In the genomic region with DNA sequence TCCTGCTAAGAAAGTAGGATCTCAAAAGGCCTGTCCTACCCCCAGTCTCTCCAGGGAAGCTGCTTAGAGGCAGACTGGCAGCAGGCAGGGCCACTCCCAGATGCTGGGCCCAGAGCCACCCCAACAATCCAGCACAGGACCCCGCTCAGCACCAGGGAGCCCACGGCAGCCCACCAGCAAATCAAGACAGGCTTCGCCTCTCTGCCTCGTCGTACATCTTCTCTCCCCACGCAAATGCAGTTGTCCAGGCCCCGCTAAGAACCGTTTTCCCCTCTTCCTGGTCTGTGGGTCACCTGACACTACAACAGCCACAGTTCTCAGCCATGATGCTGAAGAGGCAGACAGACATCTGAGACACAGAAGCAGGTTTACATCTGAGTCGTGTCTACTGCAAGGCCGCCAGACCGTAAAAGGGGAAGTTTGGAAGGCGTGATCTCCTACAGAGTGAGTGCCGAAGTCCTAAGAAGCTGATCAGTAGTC, we compare ENCODE assay signal across 22 cellular contexts. TPM values are rescaled to one million over a fixed set of nuclear protein-coding genes. Genes with fewer than 3 reads are reported as not detected.
DNase-seq lines count a peak whose midpoint lies in the region; ATAC-seq, FAIRE-seq and TF ChIP-seq lines count a peak whose summit lies in the region.
"Had no signal": no experiment of that assay in that cellular context is flagged by ENCODE, and none has a peak within 500 bp of the region (broad histone marks: within the 10 kb centered on the region; RNA-seq: fewer than 3 reads in every experiment).

No MANE protein-coding gene starts in this region.

- H3K27me3 ChIP-seq in GM12878 (replicated peaks in 1 of 2; ENCODE audit: control insufficient read depth in 2 of 2, insufficient read depth in 2 of 2, low read length in 1 of 2) = no peaks in the 10 kb centered on the region
- no peaks in the 10 kb centered on the region for H3K27me3 ChIP-seq in suprapubic skin
- H3K27me3 ChIP-seq: heart right ventricle had no signal

- no TSS peak for BruUV-seq in GM12878 (replicated peaks; lab: Mats Ljungman, UMichigan)

- no peaks in the 10 kb centered on the region for H3K79me2 ChIP-seq in GM12878 (ENCODE audit: control insufficient read depth, insufficient read depth, low read length)

- H3K27ac ChIP-seq in GM12878 (ENCODE audit: control insufficient read depth, insufficient read depth) = no peak overlapping the region
- no peak overlapping the region for H3K27ac ChIP-seq in suprapubic skin
- H3K27ac ChIP-seq: heart right ventricle, prostate gland had no signal

- no peaks in the 10 kb centered on the region for H3K9me3 ChIP-seq in GM12878 (replicated peaks; ENCODE audit: control insufficient read depth, insufficient read depth, low read length)
- no peaks in the 10 kb centered on the region for H3K9me3 ChIP-seq in suprapubic skin
- H3K9me3 ChIP-seq: heart right ventricle, prostate gland had no signal

- no peak overlapping the region for H3K27ac Mint-ChIP-seq in activated T-cell treated with anti-CD3 and anti-CD28 coated beads, Interleukin-2, amount 50 U/mL, for 72 hours
- H3K27ac Mint-ChIP-seq: activated CD4-positive, alpha-beta memory T cell treated with anti-CD3 and anti-CD28 coated beads, Interleukin-2, amount 10 ng/mL, durations not matched to agents 7 days and 5 days; activated T-helper 1 cell treated with anti-CD3 and anti-CD28 coated beads, Interleukin-12 subunit alpha, Interleukin-12 subunit beta, Interleukin-2, Interleukin-4 antibody, amounts not matched to agents 30 ng/mL and 10 ng/mL and 1 ng/mL, durations not matched to agents 14 hours and 24 hours and 36 hours; CD4-positive, alpha-beta T cell; GM23338; natural killer cell; stimulated activated naive CD8-positive, alpha-beta T cell treated with anti-CD3 and anti-CD28 coated beads, Interleukin-15, Interleukin-2, amounts not matched to agents 100 ng/mL and 50 ng/mL, for 24 hours; T-cell; type B pancreatic cell had no signal

- RAD21 ChIA-PET in GM12878 (lab: Charles Lee; ENCODE audit: unreplicated experiment) = no interaction called here

- H3K4me2 ChIP-seq in GM12878 (ENCODE audit: control insufficient read depth, insufficient read depth) = 0 out of 2 replicates have a peak overlapping the region, but pooled peaks have one; percentile 17
- H3K4me2 ChIP-seq: GM23338 had no signal

- TF ChIP-seq EP300 in GM12878 (IDR thresholded peaks at IDR 0.05; ENCODE audit: borderline replicate concordance in 1 of 2, control insufficient read depth in 1 of 2, low read depth in 2 of 2, low read length in 2 of 2) (no peak), suprapubic skin (IDR thresholded peaks at IDR 0.05) (no peak)

- H3K4me1 Mint-ChIP-seq in activated T-cell treated with anti-CD3 and anti-CD28 coated beads, Interleukin-2, amount 50 U/mL, for 72 hours (ENCODE audit: low read depth) = no peaks in the 10 kb centered on the region
- H3K4me1 Mint-ChIP-seq: activated CD4-positive, alpha-beta memory T cell treated with anti-CD3 and anti-CD28 coated beads, Interleukin-2, amount 10 ng/mL, durations not matched to agents 7 days and 5 days; GM23338; natural killer cell; T-cell had no signal

- no peak for TF ChIP-seq RAD21 in GM12878 (IDR thresholded peaks at IDR 0.05; ENCODE audit: insufficient read depth, low read depth, low read length)

- no peaks in the 10 kb centered on the region for H3K9me3 Mint-ChIP-seq in activated T-cell treated with anti-CD3 and anti-CD28 coated beads, Interleukin-2, amount 50 U/mL, for 72 hours
- H3K9me3 Mint-ChIP-seq: activated CD4-positive, alpha-beta memory T cell treated with anti-CD3 and anti-CD28 coated beads, Interleukin-2, amount 10 ng/mL, durations not matched to agents 7 days and 5 days; activated T-helper 1 cell treated with anti-CD3 and anti-CD28 coated beads, Interleukin-12 subunit alpha, Interleukin-12 subunit beta, Interleukin-2, Interleukin-4 antibody, amounts not matched to agents 30 ng/mL and 10 ng/mL and 1 ng/mL, durations not matched to agents 14 hours and 24 hours and 36 hours; CD4-positive, alpha-beta T cell; GM23338; natural killer cell; stimulated activated naive CD8-positive, alpha-beta T cell treated with anti-CD3 and anti-CD28 coated beads, Interleukin-15, Interleukin-2, amounts not matched to agents 100 ng/mL and 50 ng/mL, for 24 hours; T-cell; type B pancreatic cell had no signal

- no peak overlapping the region for H3K9ac ChIP-seq in GM12878 (ENCODE audit: control insufficient read depth, insufficient read depth, low read length)

- 7% methylated on average over 13 of the region's 13 CpGs for WGBS in GM12878 (ENCODE audit: insufficient coverage, insufficient replicate concordance, low lambda C conversion rate, missing lambda C conversion rate)
- 88% methylated on average over 13 of the region's 13 CpGs for WGBS in suprapubic skin

- POLR2A ChIA-PET in GM12878 (lab: Charles Lee) = no interaction called here

- H3K36me3 ChIP-seq in GM12878 (ENCODE audit: control insufficient read depth in 2 of 2, insufficient read depth in 2 of 2, low read length in 1 of 2) (no peaks in the 10 kb centered on the region), suprapubic skin (no peaks in the 10 kb centered on the region)
- H3K36me3 ChIP-seq: prostate gland had no signal

- H3K4me1 ChIP-seq in GM12878 (ENCODE audit: control insufficient read depth, insufficient read depth, low read length) (peaks cover 3% of the 10 kb centered on the region; the same call in 1 of the 2 replicates), suprapubic skin (no peaks in the 10 kb centered on the region)
- H3K4me1 ChIP-seq: heart right ventricle, prostate gland had no signal

- TF ChIP-seq POLR2A in GM12878 (IDR thresholded peaks at IDR 0.05; ENCODE audit: low read depth, low read length) (no peak), suprapubic skin (IDR thresholded peaks at IDR 0.05) (no peak)

- ATAC-seq in HG02973 (IDR thresholded peaks at IDR 0.05; ENCODE audit: unreplicated experiment) (peak; percentile 53), GM12878 (peak; percentile 90), HG02798 (IDR thresholded peaks at IDR 0.05; ENCODE audit: poor library complexity, unreplicated experiment) (no peak)
- no peak for ATAC-seq in activated T-cell treated with anti-CD3 and anti-CD28 coated beads, Interleukin-2, amount 50 U/mL, for 72 hours (replicated peaks in 1 of 2)
- ATAC-seq: GM23338, natural killer cell, T-cell had no signal

- SMC1A ChIA-PET in GM12878 (lab: Charles Lee; ENCODE audit: uncharacterized antibody, unreplicated experiment) = interaction anchor here (0.6 kb wide), 1 partner anchor 22 kb away, joined by 3 read pairs; no protein-coding TSS in a partner anchor

- in situ Hi-C loops in GM12878 (cut with MboI) = no loop called here

- peaks cover 7 to 11% of the 10 kb centered on the region in 2 donors for H3K36me3 Mint-ChIP-seq in activated T-cell treated with anti-CD3 and anti-CD28 coated beads, Interleukin-2, amount 50 U/mL, for 72 hours (ENCODE audit: insufficient read depth in 2 of 2)
- H3K36me3 Mint-ChIP-seq: natural killer cell, type B pancreatic cell had no signal

- H4K20me1 ChIP-seq in GM12878 (ENCODE audit: control insufficient read depth, insufficient read depth) = no peaks in the 10 kb centered on the region

- intact Hi-C loops in GM12878 (cut with micrococcal nuclease; ENCODE audit: unreplicated experiment) = no loop called here

- peak; percentile 55 for DNase-seq in activated effector memory CD4-positive, alpha-beta T cell treated with anti-CD3 and anti-CD28 coated beads, Interleukin-2, amount 50 U/mL, for 16 hours
- DNase-seq in activated effector memory CD4-positive, alpha-beta T cell treated with Interleukin-2 at 50 U/mL for 16 hours = no peak
- no peak for DNase-seq in GM12878 (ENCODE audit: low read depth, low spot score)
- DNase-seq in suprapubic skin (ENCODE audit: low spot score in 2 of 2) = peak; percentile 17 to 68
- no peak for DNase-seq in GF-D8 (lab: John Stamatoyannopoulos, UW)
- no peak for DNase-seq in activated T-cell treated with anti-CD3 and anti-CD28 coated beads, Interleukin-2, amount 50 U/mL, for 72 hours
- DNase-seq: activated CD4-positive, alpha-beta memory T cell treated with anti-CD3 and anti-CD28 coated beads, Interleukin-2, amount 10 ng/mL, durations not matched to agents 7 days and 5 days; CD4-positive, alpha-beta T cell; DMS79; heart right ventricle; natural killer cell; NCI-H1436 treated with DMSO at 0.1 percent for 48 hours; NCI-H2227 treated with DMSO at 0.1 percent for 48 hours; T-cell had no signal

- no peak overlapping the region for H3K4me3 ChIP-seq in GM12878
- H3K4me3 ChIP-seq in suprapubic skin = no peak overlapping the region
- H3K4me3 ChIP-seq: GM23338, heart right ventricle, prostate gland had no signal

- TF ChIP-seq CTCF in GM12878 (IDR thresholded peaks at IDR 0.05 in 2 of 3, conservative IDR thresholded peaks at IDR 0.05 in 1 of 3; ENCODE audit: control insufficient read depth in 2 of 3, extremely low read depth in 1 of 3, insufficient read depth in 1 of 3, low read depth in 3 of 3, low read length in 3 of 3) (no peak), suprapubic skin (IDR thresholded peaks at IDR 0.05) (no peak)

- CTCF ChIA-PET in GM12878 (lab: Yijun Ruan, JAX) = no interaction called here

- H3K4me3 Mint-ChIP-seq in activated T-cell treated with anti-CD3 and anti-CD28 coated beads, Interleukin-2, amount 50 U/mL, for 72 hours = no peak overlapping the region
- H3K4me3 Mint-ChIP-seq: activated CD4-positive, alpha-beta memory T cell treated with anti-CD3 and anti-CD28 coated beads, Interleukin-2, amount 10 ng/mL, durations not matched to agents 7 days and 5 days; activated T-helper 1 cell treated with anti-CD3 and anti-CD28 coated beads, Interleukin-12 subunit alpha, Interleukin-12 subunit beta, Interleukin-2, Interleukin-4 antibody, amounts not matched to agents 30 ng/mL and 10 ng/mL and 1 ng/mL, durations not matched to agents 14 hours and 24 hours and 36 hours; CD4-positive, alpha-beta T cell; GM23338; natural killer cell; stimulated activated naive CD8-positive, alpha-beta T cell treated with anti-CD3 and anti-CD28 coated beads, Interleukin-15, Interleukin-2, amounts not matched to agents 100 ng/mL and 50 ng/mL, for 24 hours; T-cell; type B pancreatic cell had no signal

- peak overlapping the region; percentile 55 for H2AFZ ChIP-seq in GM12878 (ENCODE audit: control insufficient read depth, low read depth, low read length)
- H2AFZ ChIP-seq: GM23338 had no signal

- no peaks in the 10 kb centered on the region for H3K27me3 Mint-ChIP-seq in activated T-cell treated with anti-CD3 and anti-CD28 coated beads, Interleukin-2, amount 50 U/mL, for 72 hours (ENCODE audit: low read depth)
- H3K27me3 Mint-ChIP-seq: activated CD4-positive, alpha-beta memory T cell treated with anti-CD3 and anti-CD28 coated beads, Interleukin-2, amount 10 ng/mL, durations not matched to agents 7 days and 5 days; CD4-positive, alpha-beta T cell; stimulated activated naive CD8-positive, alpha-beta T cell treated with anti-CD3 and anti-CD28 coated beads, Interleukin-15, Interleukin-2, amounts not matched to agents 100 ng/mL and 50 ng/mL, for 24 hours; T-cell; type B pancreatic cell had no signal

- FAIRE-seq in GM12878 (lab: Jason Lieb, UNC) = no peak
- FAIRE-seq: A204.1 had no signal

RNA-seq across cellular contexts. Expression of a gene that starts 51.1 kb away (rescaled TPM):
- 48.4 and 54.1 TPM in 2 replicates for total RNA-seq in GM12878 (2013; cell fraction: nucleolus; rRNA removed)
- total RNA-seq in GM12878 (2014; rRNA removed) (0.11 TPM in 1 of 2 replicates, not detected in the other), GM12878 (2014; rRNA removed; fragmentation: Illumina TruSeq; extraction: Trizol) (0.13 TPM in 1 of 2 replicates, not detected in the other), GM12878 (2021) (0.05 and 0.51 TPM in 2 replicates), suprapubic skin (10 to 100 TPM in 1 of 4 donors, 1 to 10 TPM in 3; 6.6 to 15.0 (median 9.5) TPM)
- polyA plus RNA-seq in GM12878 (2011; ENCODE audit: low read depth) = not detected
- polyA plus RNA-seq in GM12878 (2011; rRNA removed) (1.7 and 3.7 TPM in 2 replicates), GM12878 (2014; fragmentation: Illumina TruSeq; extraction: Trizol) (0.34 TPM in 1 of 2 replicates, not detected in the other), GM12878 (2014; fragmentation: Nextera tagmentation; extraction: Ambion mirVana) (not detected), GM12878 (2014; rRNA removed) (0.14 and 0.19 TPM in 2 replicates), GM12878 (2016; fragmentation: Nextera tagmentation; extraction: Ambion mirVana) (under 1 TPM; 0.03 to 0.20 TPM)
- 2.6 and 2.9 TPM in 2 replicates for polyA plus RNA-seq in GM12878 (2011; cell fraction: cytosol; rRNA removed)
- 26.7 and 32.8 TPM in 2 replicates for polyA plus RNA-seq in GM12878 (2011; cell fraction: nucleus; rRNA removed)
- 0.48 and 0.69 TPM in 2 replicates for polyA plus RNA-seq in GM12878 (2012)
- 6.8 and 12.3 TPM in 2 replicates for polyA minus RNA-seq in GM12878 (2011; rRNA and poly(A)+ RNA removed)
- polyA minus RNA-seq in GM12878 (2011; cell fraction: cytosol; rRNA and poly(A)+ RNA removed) = 1.8 and 2.8 TPM in 2 replicates
- 7.7 and 12.4 TPM in 2 replicates for polyA minus RNA-seq in GM12878 (2011; cell fraction: nucleus; rRNA and poly(A)+ RNA removed)
- total RNA-seq in activated T-cell treated with anti-CD3 and anti-CD28 coated beads, Interleukin-2, amount 50 U/mL, for 72 hours = 10 to 100 TPM; 81.8 to 87.0 TPM

Comparison
In these comparisons a context has a peak if more than half of its experiments do, and no peak if none do; other contexts are left out.
1. DNase-seq: peak in activated effector memory CD4-positive, alpha-beta T cell treated with anti-CD3 and anti-CD28 coated beads, Interleukin-2, amount 50 U/mL, for 16 hours (single experiment) and suprapubic skin (2 of 2); none in activated effector memory CD4-positive, alpha-beta T cell treated with Interleukin-2 at 50 U/mL for 16 hours (single experiment), GM12878 (single experiment), GF-D8 (single experiment) and activated T-cell treated with anti-CD3 and anti-CD28 coated beads, Interleukin-2, amount 50 U/mL, for 72 hours (0 of 2).
2. ATAC-seq: peak in HG02973 (single experiment) and GM12878 (single experiment); none in HG02798 (single experiment) and activated T-cell treated with anti-CD3 and anti-CD28 coated beads, Interleukin-2, amount 50 U/mL, for 72 hours (0 of 2).